10 cellular contexts compared by ENCODE assay signal in the genomic region with DNA sequence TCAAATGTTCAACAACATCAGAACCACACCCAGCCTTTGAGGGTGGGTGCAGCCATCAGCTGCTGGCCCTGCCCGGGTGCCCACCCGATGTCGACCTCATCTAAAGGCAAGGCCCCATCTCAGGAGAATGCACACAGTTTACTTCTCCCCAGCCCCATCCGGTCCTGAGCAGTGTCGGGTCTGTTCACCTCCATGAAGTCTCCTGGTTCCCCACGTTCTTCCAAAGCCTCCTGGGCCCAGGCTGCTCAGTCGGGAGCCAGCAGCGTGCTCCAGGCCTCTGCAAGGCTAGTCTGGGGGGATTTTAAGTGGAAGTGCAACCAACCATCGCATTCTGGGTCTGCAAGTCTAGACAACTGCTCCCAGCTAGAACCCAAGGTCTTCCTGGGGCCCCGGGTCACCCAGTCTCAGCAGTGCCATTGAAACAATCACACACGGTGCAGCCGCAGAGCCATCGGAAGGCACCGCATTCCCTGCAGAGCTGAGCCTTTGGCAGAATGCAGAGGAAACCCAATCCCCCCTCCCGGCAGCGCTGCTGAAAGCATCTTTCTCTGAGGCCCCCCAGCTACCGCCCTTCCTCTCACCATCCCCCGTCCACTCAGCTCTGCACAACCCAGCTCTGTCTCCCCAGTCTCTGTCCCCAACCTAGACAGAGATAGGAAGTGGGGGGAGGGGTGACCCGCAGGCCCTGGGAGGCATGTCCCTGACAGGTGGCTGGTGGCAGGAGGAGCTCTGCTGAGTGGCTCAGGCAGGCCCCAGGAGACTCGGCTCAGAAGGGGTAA. TPM values are rescaled to one million over a fixed set of nuclear protein-coding genes. Genes with fewer than 3 reads are reported as not detected.
DNase-seq lines count a peak whose midpoint lies in the region; ATAC-seq and TF ChIP-seq lines count a peak whose summit lies in the region.
"Had no signal": no experiment of that assay in that cellular context is flagged by ENCODE, and none has a peak within 500 bp of the region (broad histone marks: within the 10 kb centered on the region; RNA-seq: fewer than 3 reads in every experiment).

No MANE protein-coding gene starts in this region.

- POLR2A ChIA-PET in OCI-LY7 (lab: Charles Lee): interaction anchor here (0.6 to 2.0 kb wide), 13 partner anchors 9 to 181 kb away, joined by 3 to 16 read pairs (median 4); partner anchors contain the start of genes ESPNL and HES6
- POLR2A ChIA-PET in RWPE1 (lab: Yijun Ruan, JAX; ENCODE audit: low non-redundant PET): no interaction called here

- no peak overlapping the region for H3K4me3 Mint-ChIP-seq in activated CD8-positive, alpha-beta memory T cell treated with anti-CD3 and anti-CD28 coated beads, Interleukin-2, amount 10 ng/mL, durations not matched to agents 7 days and 5 days

- no peak for TF ChIP-seq POLR2A in ovary (IDR thresholded peaks at IDR 0.05)

- peaks cover 13% of the 10 kb centered on the region for H3K4me1 Mint-ChIP-seq in activated CD8-positive, alpha-beta memory T cell treated with anti-CD3 and anti-CD28 coated beads, Interleukin-2, amount 10 ng/mL, durations not matched to agents 7 days and 5 days

- no peak overlapping the region for H3K27ac Mint-ChIP-seq in activated CD8-positive, alpha-beta memory T cell treated with anti-CD3 and anti-CD28 coated beads, Interleukin-2, amount 10 ng/mL, durations not matched to agents 7 days and 5 days

- DNase-seq in activated CD8-positive, alpha-beta memory T cell treated with anti-CD3 and anti-CD28 coated beads, Interleukin-2, amount 10 ng/mL, durations not matched to agents 7 days and 5 days: peak; percentile 55
- no peak for DNase-seq in activated CD8-positive, alpha-beta memory T cell treated with anti-CD3 and anti-CD28 coated beads, Interleukin-2, amount 50 U/mL, for 4 hours
- DNase-seq in OCI-LY7 (ENCODE audit: low spot score) (peak; percentile 94), ovary (peak in 4 of 5 donors; percentile 3 to 27 (median 10)), midbrain (lab: John Stamatoyannopoulos, UW) (no peak), RWPE1 (ENCODE audit: low spot score) (no peak), cerebellar cortex (ENCODE audit: low spot score) (no peak)

- H3K79me2 ChIP-seq in OCI-LY7 (ENCODE audit: insufficient read depth, low read depth, low read length): no peaks in the 10 kb centered on the region

- peak overlapping the region; percentile 89 for H3K4me2 ChIP-seq in OCI-LY7 (ENCODE audit: low read length)

- H3K36me3 Mint-ChIP-seq in activated CD8-positive, alpha-beta memory T cell treated with anti-CD3 and anti-CD28 coated beads, Interleukin-2, amount 10 ng/mL, durations not matched to agents 7 days and 5 days: no peaks in the 10 kb centered on the region

- peaks cover 6% of the 10 kb centered on the region for H3K9me3 Mint-ChIP-seq in activated CD8-positive, alpha-beta memory T cell treated with anti-CD3 and anti-CD28 coated beads, Interleukin-2, amount 10 ng/mL, durations not matched to agents 7 days and 5 days (ENCODE audit: low read depth)

- TF ChIP-seq EP300 in ovary (IDR thresholded peaks at IDR 0.05): no peak

- peak overlapping the region; percentile 67 for H2AFZ ChIP-seq in OCI-LY7 (ENCODE audit: low read length)

- H4K20me1 ChIP-seq in OCI-LY7 (ENCODE audit: insufficient read depth, low read length): no peaks in the 10 kb centered on the region

- CTCF ChIA-PET in activated CD8-positive, alpha-beta memory T cell treated with anti-CD3 and anti-CD28 coated beads, Interleukin-2, amount 10 ng/mL, durations not matched to agents 7 days and 5 days (lab: Charles Lee): no interaction called here
- CTCF ChIA-PET in OCI-LY7 (lab: Charles Lee; ENCODE audit: unreplicated experiment): interaction anchor here (1.2 to 1.5 kb wide), 2 partner anchors 31 to 52 kb away, joined by 3 to 4 read pairs; no protein-coding TSS in a partner anchor
- CTCF ChIA-PET in RWPE1 (lab: Yijun Ruan, JAX): interaction anchor here (0.5 to 0.6 kb wide), 2 partner anchors 118 to 255 kb away, joined by 3 to 6 read pairs; no protein-coding TSS in a partner anchor

- WGBS in ovary, 3 donors: 38 to 51% (median 48%) methylated on average over 20 of the region's 20 CpGs

- H3K4me3 ChIP-seq in OCI-LY7 (ENCODE audit: low read depth, low read length, poor library complexity, severe bottlenecking): peak overlapping the region; percentile 66
- H3K4me3 ChIP-seq in ovary: no peak overlapping the region

- no TSS peak for BruUV-seq in OCI-LY7 (replicated peaks; lab: Mats Ljungman, UMichigan)

- H3K27me3 Mint-ChIP-seq in activated CD8-positive, alpha-beta memory T cell treated with anti-CD3 and anti-CD28 coated beads, Interleukin-2, amount 10 ng/mL, durations not matched to agents 7 days and 5 days: no peaks in the 10 kb centered on the region

- ATAC-seq in activated CD8-positive, alpha-beta memory T cell treated with anti-CD3 and anti-CD28 coated beads, Interleukin-2, amount 10 ng/mL, durations not matched to agents 7 days and 5 days: peak; percentile 67
- ATAC-seq in HG02763 (IDR thresholded peaks at IDR 0.05; ENCODE audit: unreplicated experiment): peak; percentile 62

- peaks cover 48% of the 10 kb centered on the region for H3K4me1 ChIP-seq in OCI-LY7 (ENCODE audit: insufficient read depth, low read length, poor library complexity, severe bottlenecking)
- H3K4me1 ChIP-seq in ovary (ENCODE audit: insufficient read depth): no peaks in the 10 kb centered on the region
- H3K4me1 ChIP-seq: Caco-2 had no signal

- H3K27me3 ChIP-seq in ovary: no peaks in the 10 kb centered on the region

- H3K9me2 ChIP-seq in OCI-LY7 (ENCODE audit: insufficient read depth, low read length): no peaks in the 10 kb centered on the region

- TF ChIP-seq CTCF in OCI-LY7 (conservative IDR thresholded peaks at IDR 0.05; ENCODE audit: low read length) (no peak), ovary (IDR thresholded peaks at IDR 0.05) (no peak), RWPE1 (conservative IDR thresholded peaks at IDR 0.05; ENCODE audit: low read depth) (no peak)

- intact Hi-C loops in OCI-LY7 (cut with micrococcal nuclease; ENCODE audit: unreplicated experiment): loop anchor here (5.0 kb wide), 3 partner anchors 134 to 436 kb away; partner anchors contain the start of gene HES6
- intact Hi-C loops in ovary (cut with DNase I): no loop called here

- H3K9me3 ChIP-seq in OCI-LY7 (ENCODE audit: low read length) (no peaks in the 10 kb centered on the region), ovary (no peaks in the 10 kb centered on the region)
- H3K9me3 ChIP-seq: Caco-2 had no signal

- H3K36me3 ChIP-seq in OCI-LY7 (ENCODE audit: insufficient read depth, low read length) (no peaks in the 10 kb centered on the region; the same call in 1 of the 2 replicates), ovary (no peaks in the 10 kb centered on the region)

- peak overlapping the region; percentile 88 for H3K27ac ChIP-seq in OCI-LY7 (ENCODE audit: low read depth, low read length, poor library complexity, severe bottlenecking)
- no peak overlapping the region for H3K27ac ChIP-seq in ovary
- no peak overlapping the region for H3K27ac ChIP-seq in RWPE1
- H3K27ac ChIP-seq: epithelial cell of prostate had no signal

RNA-seq across cellular contexts. Expression of gene ESPNL, which starts 8.5 kb away (rescaled TPM):
- under 1 TPM in 1 of 2 experiments, not detected in 1; 0.05 TPM for total RNA-seq in activated CD8-positive, alpha-beta memory T cell treated with anti-CD3 and anti-CD28 coated beads, Interleukin-2, amount 10 ng/mL, durations not matched to agents 7 days and 5 days
- 7.6 and 7.7 TPM in 2 replicates for total RNA-seq in OCI-LY7 (2014; rRNA removed; shearing (Covaris generic))
- 3.4 and 5.0 TPM in 2 replicates for total RNA-seq in OCI-LY7 (2022)
- total RNA-seq in ovary: 10 to 100 TPM in 1 of 7 donors, 1 to 10 TPM in 2, under 1 TPM in 4; 0.11 to 12.9 (median 0.61) TPM
- 1 to 10 TPM in 1 of 2 donors, under 1 TPM in 1; 0.15 to 1.2 TPM for polyA plus RNA-seq in ovary
- total RNA-seq: Caco-2 had no signal

RNA-seq across cellular contexts. Expression of gene KLHL30, which starts 29.9 kb away (rescaled TPM):
- total RNA-seq in activated CD8-positive, alpha-beta memory T cell treated with anti-CD3 and anti-CD28 coated beads, Interleukin-2, amount 10 ng/mL, durations not matched to agents 7 days and 5 days: not detected
- 0.03 and 0.09 TPM in 2 replicates for total RNA-seq in OCI-LY7 (2014; rRNA removed; shearing (Covaris generic))
- total RNA-seq in OCI-LY7 (2022): 1.7 and 1.9 TPM in 2 replicates
- under 1 TPM in 6 of 7 donors, not detected in 1; 0.08 to 0.74 (median 0.26) TPM for total RNA-seq in ovary
- under 1 TPM; 0.20 to 0.24 TPM for polyA plus RNA-seq in ovary

RNA-seq across cellular contexts. Expression of gene SCLY, which starts 47.8 kb away (rescaled TPM):
- 10 to 100 TPM; 29.1 to 53.8 TPM for total RNA-seq in activated CD8-positive, alpha-beta memory T cell treated with anti-CD3 and anti-CD28 coated beads, Interleukin-2, amount 10 ng/mL, durations not matched to agents 7 days and 5 days
- 39.3 and 41.7 TPM in 2 replicates for total RNA-seq in OCI-LY7 (2014; rRNA removed; shearing (Covaris generic))
- 29.9 and 31.2 TPM in 2 replicates for total RNA-seq in OCI-LY7 (2022)
- 10 to 100 TPM in 5 of 7 donors, 1 to 10 TPM in 2; 7.3 to 17.5 (median 12.5) TPM for total RNA-seq in ovary
- polyA plus RNA-seq in ovary: 10 to 100 TPM in 1 of 2 donors, 1 to 10 TPM in 1; 7.6 to 18.0 TPM

RNA-seq across cellular contexts. Expression of gene ERFE, which starts 50.2 kb away (rescaled TPM):
- not detected for total RNA-seq in activated CD8-positive, alpha-beta memory T cell treated with anti-CD3 and anti-CD28 coated beads, Interleukin-2, amount 10 ng/mL, durations not matched to agents 7 days and 5 days
- 7.3 and 8.2 TPM in 2 replicates for total RNA-seq in OCI-LY7 (2014; rRNA removed; shearing (Covaris generic))
- total RNA-seq in OCI-LY7 (2022): 7.6 and 10.2 TPM in 2 replicates
- under 1 TPM in 4 of 7 donors, not detected in 3; 0.20 to 0.69 (median 0.34) TPM for total RNA-seq in ovary
- under 1 TPM in 1 of 2 donors, not detected in 1; 0.19 TPM for polyA plus RNA-seq in ovary

Comparison
In these comparisons a context has a peak if more than half of its experiments do, and no peak if none do; other contexts are left out.
1. DNase-seq: peak in activated CD8-positive, alpha-beta memory T cell treated with anti-CD3 and anti-CD28 coated beads, Interleukin-2, amount 10 ng/mL, durations not matched to agents 7 days and 5 days (single experiment), OCI-LY7 (single experiment) and ovary (4 of 5); none in activated CD8-positive, alpha-beta memory T cell treated with anti-CD3 and anti-CD28 coated beads, Interleukin-2, amount 50 U/mL, for 4 hours (single experiment), midbrain (single experiment), RWPE1 (single experiment) and cerebellar cortex (single experiment).